18 cellular contexts compared by ENCODE assay signal in the genomic region with DNA sequence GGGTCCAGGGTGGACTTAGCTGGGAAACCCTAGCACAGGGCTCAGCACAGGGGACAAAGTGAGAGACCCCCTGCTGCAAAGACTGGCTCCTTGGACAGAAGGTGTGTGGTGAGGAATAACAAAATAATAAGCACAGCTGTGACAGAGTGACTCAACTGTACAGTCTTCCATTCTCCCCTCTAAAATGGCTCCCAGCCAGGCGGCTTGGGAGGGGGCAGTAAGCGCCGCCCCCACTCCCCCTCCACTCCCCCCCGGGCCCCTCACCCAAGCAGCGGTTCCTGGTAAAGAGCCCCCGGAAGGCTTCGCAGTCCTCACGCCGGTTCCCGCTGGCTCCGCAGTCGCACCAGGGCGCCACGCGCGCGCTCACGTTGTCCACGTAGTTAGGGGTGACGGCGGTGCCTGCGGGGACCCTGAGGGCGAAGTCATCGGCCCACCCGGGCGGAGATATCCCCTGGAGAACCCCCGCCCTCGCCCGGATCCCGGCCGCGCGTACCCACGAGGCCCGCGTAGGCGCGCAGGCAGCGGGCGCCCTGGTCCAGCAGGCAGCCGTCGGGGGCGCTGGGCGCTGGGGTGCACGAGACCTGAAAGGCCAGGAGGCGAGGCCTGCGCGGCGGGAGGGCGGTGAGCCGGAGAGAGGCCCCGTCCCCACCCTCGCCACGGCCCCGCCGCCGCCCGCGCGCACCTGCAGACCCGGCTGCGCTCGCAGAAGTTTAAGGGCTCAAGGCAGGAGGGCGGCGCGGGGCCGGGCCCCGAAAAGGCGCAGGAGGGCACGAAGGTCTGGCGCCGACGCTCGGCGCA. TPM values are rescaled to one million over a fixed set of nuclear protein-coding genes. Genes with fewer than 3 reads are reported as not detected.
DNase-seq lines count a peak whose midpoint lies in the region; ATAC-seq and TF ChIP-seq lines count a peak whose summit lies in the region.
"Had no signal": no experiment of that assay in that cellular context is flagged by ENCODE, and none has a peak within 500 bp of the region (broad histone marks: within the 10 kb centered on the region; RNA-seq: fewer than 3 reads in every experiment).

No MANE protein-coding gene starts in this region.

- H3K4me1 ChIP-seq in SK-N-SH (ENCODE audit: control insufficient read depth in 1 of 2, insufficient read depth in 2 of 2, low read depth in 1 of 2, low read length in 1 of 2) (no peaks in the 10 kb centered on the region; a peak in 1 of 4 replicates), sigmoid colon (peaks cover 0 to 13% (median 12%) of the 10 kb centered on the region in 4 donors)

- H3K36me3 ChIP-seq in SK-N-SH (replicated peaks in 1 of 2; ENCODE audit: control insufficient read depth in 1 of 2, insufficient read depth in 2 of 2, low read length in 1 of 2) (no peaks in the 10 kb centered on the region), H7 (replicated peaks; ENCODE audit: control insufficient read depth, insufficient read depth, low read length) (no peaks in the 10 kb centered on the region), sigmoid colon (no peaks in the 10 kb centered on the region)
- H3K36me3 ChIP-seq: thoracic aorta had no signal

- intact Hi-C loops in sigmoid colon (cut with DNase I), result no loop called here

- H3K9me2 ChIP-seq in SK-N-SH, result no peaks in the 10 kb centered on the region

- H3K27me3 ChIP-seq in SK-N-SH (ENCODE audit: insufficient read depth), result peaks cover 41% of the 10 kb centered on the region
- no peaks in the 10 kb centered on the region for H3K27me3 ChIP-seq in H7 (ENCODE audit: control insufficient read depth, insufficient read depth, low read length)
- peaks cover 13 to 38% (median 25%) of the 10 kb centered on the region in 3 donors for H3K27me3 ChIP-seq in sigmoid colon

- TF ChIP-seq CTCF in SK-N-SH (IDR thresholded peaks at IDR 0.05) (no peak), sigmoid colon (IDR thresholded peaks at IDR 0.05) (no peak)

- H2AFZ ChIP-seq in SK-N-SH (ENCODE audit: low read depth), result no peak overlapping the region

- no peaks in the 10 kb centered on the region for H4K20me1 ChIP-seq in SK-N-SH (ENCODE audit: insufficient read depth)

- H3F3A ChIP-seq in SK-N-SH (replicated peaks; ENCODE audit: insufficient read depth), result no peaks in the 10 kb centered on the region

- no peaks in the 10 kb centered on the region for H3K79me2 ChIP-seq in SK-N-SH (ENCODE audit: insufficient read depth)

- 18% methylated on average over 44 of the region's 75 CpGs for WGBS in SK-N-SH (ENCODE audit: low lambda C conversion rate)
- WGBS in sigmoid colon, 2 donors, result 6 to 10% methylated on average over 75 of the region's 75 CpGs

- no peak for TF ChIP-seq EP300 in SK-N-SH (IDR thresholded peaks at IDR 0.05; ENCODE audit: borderline replicate concordance in 1 of 2, low read depth in 1 of 2, low read length in 1 of 2)
- no peak for TF ChIP-seq EP300 in sigmoid colon (IDR thresholded peaks at IDR 0.05)

- CTCF ChIA-PET in SK-N-SH (lab: Yijun Ruan, JAX), result interaction anchor here (0.8 to 2.2 kb wide), 4 partner anchors 16 to 127 kb away, joined by 3 to 7 read pairs (median 4); no protein-coding TSS in a partner anchor

- POLR2A ChIA-PET in SK-N-SH (lab: Yijun Ruan, JAX), result no interaction called here

- ATAC-seq in SK-N-SH treated with all-trans-retinoic acid at 6 μM for 48 hours (no peak), HG03460 (IDR thresholded peaks at IDR 0.05; ENCODE audit: unreplicated experiment) (no peak)
- ATAC-seq: CD8-positive, alpha-beta T cell had no signal

- H3K4me2 ChIP-seq in SK-N-SH, result no peak overlapping the region

- H3K9ac ChIP-seq in SK-N-SH, result no peak overlapping the region

- TF ChIP-seq RAD21 in SK-N-SH (IDR thresholded peaks at IDR 0.05; ENCODE audit: low read length), result no peak

- H3K27ac ChIP-seq in SK-N-SH (ENCODE audit: low read depth in 2 of 2, low read length in 1 of 2), result no peak overlapping the region
- H3K27ac ChIP-seq in sigmoid colon, result no peak overlapping the region
- H3K27ac ChIP-seq: thoracic aorta had no signal

- DNase-seq in SK-N-SH, result peak; percentile 53
- DNase-seq in H7, result peak; percentile 47
- peak; percentile 36 for DNase-seq in ecto neural progenitor cell (ENCODE audit: low spot score)
- peak; percentile 48 for DNase-seq in sigmoid colon
- no peak for DNase-seq in DMS53 treated with DMSO at 0.1 percent for 48 hours (lab: John Stamatoyannopoulos, UW; ENCODE audit: unreplicated experiment)
- DNase-seq in A172 (ENCODE audit: low spot score), result no peak
- DNase-seq: ACHN; CD8-positive, alpha-beta T cell; foreskin fibroblast; mesenchymal stem cell; NCI-H2171 treated with DMSO at 0.1 percent for 48 hours had no signal

- no peak for TF ChIP-seq POLR2A in sigmoid colon (IDR thresholded peaks at IDR 0.05)

- H3K4me3 ChIP-seq in SK-N-SH (ENCODE audit: low read depth in 2 of 2, low read length in 1 of 2), result no peak overlapping the region
- H3K4me3 ChIP-seq in H7 (ENCODE audit: insufficient read depth, low read depth, low read length), result no peak overlapping the region
- peak overlapping the region in 3 of 4 donors; percentile 16 to 41 (median 36) for H3K4me3 ChIP-seq in sigmoid colon
- H3K4me3 ChIP-seq: thoracic aorta had no signal

- H3K9me3 ChIP-seq in SK-N-SH (no peaks in the 10 kb centered on the region), sigmoid colon (no peaks in the 10 kb centered on the region)
- H3K9me3 ChIP-seq: thoracic aorta had no signal

TF ChIP-seq in SK-N-SH, 30 proteins besides CTCF, POLR2A, EP300 and RAD21 (continues in another document):
- TF ChIP-seq MEF2A (IDR thresholded peaks at IDR 0.05; ENCODE audit: borderline replicate concordance, low read depth), result no peak
- TF ChIP-seq FOSL2 (IDR thresholded peaks at IDR 0.05; ENCODE audit: borderline replicate concordance, low read depth), result no peak
- no peak for TF ChIP-seq TAF1 (IDR thresholded peaks at IDR 0.05; ENCODE audit: borderline replicate concordance, low read depth, low read length)
- no peak for TF ChIP-seq MXI1 (IDR thresholded peaks at IDR 0.05; ENCODE audit: low read depth, low read length)

TF ChIP-seq in SK-N-SH treated with all-trans-retinoic acid at 6 μM for 48 hours, 23 proteins besides CTCF, POLR2A, EP300 and RAD21 (continues in another document):
- TF ChIP-seq, protein P1, sequence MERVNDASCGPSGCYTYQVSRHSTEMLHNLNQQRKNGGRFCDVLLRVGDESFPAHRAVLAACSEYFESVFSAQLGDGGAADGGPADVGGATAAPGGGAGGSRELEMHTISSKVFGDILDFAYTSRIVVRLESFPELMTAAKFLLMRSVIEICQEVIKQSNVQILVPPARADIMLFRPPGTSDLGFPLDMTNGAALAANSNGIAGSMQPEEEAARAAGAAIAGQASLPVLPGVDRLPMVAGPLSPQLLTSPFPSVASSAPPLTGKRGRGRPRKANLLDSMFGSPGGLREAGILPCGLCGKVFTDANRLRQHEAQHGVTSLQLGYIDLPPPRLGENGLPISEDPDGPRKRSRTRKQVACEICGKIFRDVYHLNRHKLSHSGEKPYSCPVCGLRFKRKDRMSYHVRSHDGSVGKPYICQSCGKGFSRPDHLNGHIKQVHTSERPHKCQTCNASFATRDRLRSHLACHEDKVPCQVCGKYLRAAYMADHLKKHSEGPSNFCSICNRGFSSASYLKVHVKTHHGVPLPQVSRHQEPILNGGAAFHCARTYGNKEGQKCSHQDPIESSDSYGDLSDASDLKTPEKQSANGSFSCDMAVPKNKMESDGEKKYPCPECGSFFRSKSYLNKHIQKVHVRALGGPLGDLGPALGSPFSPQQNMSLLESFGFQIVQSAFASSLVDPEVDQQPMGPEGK (CRISPR knock-in tag; IDR thresholded peaks at IDR 0.05; ENCODE audit: borderline replicate concordance), result no peak
- no peak for TF ChIP-seq TCF4 (CRISPR knock-in tag; IDR thresholded peaks at IDR 0.05; ENCODE audit: borderline replicate concordance)
- TF ChIP-seq, protein P2, sequence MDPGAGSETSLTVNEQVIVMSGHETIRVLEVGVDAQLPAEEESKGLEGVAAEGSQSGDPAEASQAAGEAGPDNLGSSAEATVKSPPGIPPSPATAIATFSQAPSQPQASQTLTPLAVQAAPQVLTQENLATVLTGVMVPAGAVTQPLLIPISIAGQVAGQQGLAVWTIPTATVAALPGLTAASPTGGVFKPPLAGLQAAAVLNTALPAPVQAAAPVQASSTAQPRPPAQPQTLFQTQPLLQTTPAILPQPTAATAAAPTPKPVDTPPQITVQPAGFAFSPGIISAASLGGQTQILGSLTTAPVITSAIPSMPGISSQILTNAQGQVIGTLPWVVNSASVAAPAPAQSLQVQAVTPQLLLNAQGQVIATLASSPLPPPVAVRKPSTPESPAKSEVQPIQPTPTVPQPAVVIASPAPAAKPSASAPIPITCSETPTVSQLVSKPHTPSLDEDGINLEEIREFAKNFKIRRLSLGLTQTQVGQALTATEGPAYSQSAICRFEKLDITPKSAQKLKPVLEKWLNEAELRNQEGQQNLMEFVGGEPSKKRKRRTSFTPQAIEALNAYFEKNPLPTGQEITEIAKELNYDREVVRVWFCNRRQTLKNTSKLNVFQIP (CRISPR knock-in tag; IDR thresholded peaks at IDR 0.05; ENCODE audit: borderline replicate concordance, low read depth), result no peak

RNA-seq across cellular contexts. Expression of gene GFRA4, which starts 2.7 kb away (rescaled TPM):
- not detected in 2 replicates for polyA plus RNA-seq in SK-N-SH (2012; rRNA removed)
- polyA plus RNA-seq in SK-N-SH (2012; cell fraction: cytosol; rRNA removed), result not detected in 2 replicates
- polyA plus RNA-seq in SK-N-SH (2012; cell fraction: nucleus; rRNA removed), result not detected in 2 replicates
- not detected in 2 replicates for total RNA-seq in H7 (2014; rRNA removed; shearing (Covaris generic))
- total RNA-seq in sigmoid colon, result not detected
- polyA plus RNA-seq in sigmoid colon, result not detected
- not detected in 2 replicates for total RNA-seq in A172 (2014; rRNA removed; shearing (Covaris generic))
- total RNA-seq: bronchial epithelial cell; CD8-positive, alpha-beta T cell; endodermal cell; right cardiac atrium; thoracic aorta had no signal
- polyA plus RNA-seq: neural cell, right cardiac atrium had no signal

RNA-seq across cellular contexts. Expression of gene ADAM33, which starts 21.3 kb away (rescaled TPM):
- polyA plus RNA-seq in SK-N-SH (2012; rRNA removed), result 4.8 and 5.0 TPM in 2 replicates
- 0.53 and 0.87 TPM in 2 replicates for polyA plus RNA-seq in SK-N-SH (2012; cell fraction: cytosol; rRNA removed)
- 33.0 and 43.2 TPM in 2 replicates for polyA plus RNA-seq in SK-N-SH (2012; cell fraction: nucleus; rRNA removed)
- total RNA-seq in H7 (2014; rRNA removed; shearing (Covaris generic)), result 3.3 and 5.5 TPM in 2 replicates
- 100 to 1,000 TPM in 2 of 4 donors, 10 to 100 TPM in 2; 49.9 to 484 (median 103) TPM for total RNA-seq in sigmoid colon
- polyA plus RNA-seq in sigmoid colon, result 10 to 100 TPM in 1 of 3 donors, 1 to 10 TPM in 1, under 1 TPM in 1; 0.69 to 12.3 (median 5.4) TPM
- total RNA-seq in A172 (2014; rRNA removed; shearing (Covaris generic)), result not detected in 2 replicates
- total RNA-seq: CD8-positive, alpha-beta T cell had no signal
- polyA plus RNA-seq: neural cell had no signal

RNA-seq across cellular contexts. Expression of gene SIGLEC1, which starts 51.9 kb away (rescaled TPM):
- polyA plus RNA-seq in SK-N-SH (2012; rRNA removed) (not detected in 2 replicates), sigmoid colon (1 to 10 TPM; 2.4 to 6.9 (median 5.3) TPM)
- not detected in 2 replicates for polyA plus RNA-seq in SK-N-SH (2012; cell fraction: cytosol; rRNA removed)
- polyA plus RNA-seq in SK-N-SH (2012; cell fraction: nucleus; rRNA removed), result 0.01 TPM in 2 replicates
- total RNA-seq in H7 (2014; rRNA removed; shearing (Covaris generic)), result not detected in 2 replicates
- total RNA-seq in sigmoid colon, result 10 to 100 TPM in 3 of 4 donors, 1 to 10 TPM in 1; 9.9 to 17.1 (median 10.2) TPM
- 0.07 TPM in 1 of 2 replicates, not detected in the other for total RNA-seq in A172 (2014; rRNA removed; shearing (Covaris generic))
- total RNA-seq: bronchial epithelial cell, endodermal cell had no signal

Comparison
In these comparisons a context has a peak if more than half of its experiments do, and no peak if none do; other contexts are left out.
1. DNase-seq: peak in SK-N-SH (single experiment), H7 (single experiment), ecto neural progenitor cell (single experiment) and sigmoid colon (single experiment); none in DMS53 treated with DMSO at 0.1 percent for 48 hours (single experiment) and A172 (single experiment).
2. H3K4me3 ChIP-seq: peak in sigmoid colon (3 of 4); none in SK-N-SH (0 of 2) and H7 (single experiment).
3. RNA of gene SIGLEC1, which starts 51.9 kb away (total RNA-seq): 9.9 to 17.1 TPM in sigmoid colon; not detected in H7 and 0.07 TPM in A172; every median in the first group is over 10 times any median in the second.